ENCODE assay signal across 8 cellular contexts in the genomic region with DNA sequence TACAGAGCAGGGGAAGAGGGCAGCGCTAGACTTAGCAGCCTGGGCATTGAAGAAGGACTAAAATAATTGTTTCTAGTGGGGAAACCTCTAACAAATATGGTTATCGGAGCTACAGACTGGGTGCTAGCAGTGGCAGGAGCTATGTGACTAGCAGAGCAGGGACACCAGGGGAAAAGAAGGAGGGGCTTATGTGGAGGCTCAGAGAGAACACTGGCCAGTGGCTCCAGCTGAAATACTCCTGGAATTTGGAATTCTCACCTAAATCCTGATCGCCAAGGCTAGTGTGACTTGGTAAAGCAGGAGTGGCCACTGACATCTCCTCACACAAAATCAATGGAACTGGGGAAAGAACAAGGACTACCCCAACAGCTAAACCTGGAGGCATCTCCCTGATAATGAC. TPM values are rescaled to one million over a fixed set of nuclear protein-coding genes. Genes with fewer than 3 reads are reported as not detected.
DNase-seq lines count a peak whose midpoint lies in the region; ATAC-seq and TF ChIP-seq lines count a peak whose summit lies in the region.

No MANE protein-coding gene starts in this region.

- no peaks in the 10 kb centered on the region for H3K27me3 ChIP-seq in Caco-2 (replicated peaks; ENCODE audit: control insufficient read depth, insufficient read depth, low read length)

- H3K4me1 ChIP-seq in Caco-2 = peaks cover 20% of the 10 kb centered on the region

- H3K4me3 ChIP-seq in Caco-2 (ENCODE audit: low read depth, low read length) = 0 out of 2 replicates have a peak overlapping the region, but pooled peaks have one; percentile 1
- peak overlapping the region; percentile 86 for H3K4me3 ChIP-seq in NB4 (ENCODE audit: low read depth, low read length)

- peak overlapping the region; percentile 83 for H3K4me3 Mint-ChIP-seq in Caco-2 (ENCODE audit: unreplicated experiment)
- H3K4me3 Mint-ChIP-seq in natural killer cell treated with Interleukin-12 subunit alpha and Interleukin-12 subunit beta and Interleukin-15 and Interleukin-18, amount 100 ng/mL, for 72 hours = peak overlapping the region; percentile 82

- DNase-seq in Caco-2 = peak in 1 of 2 experiments; percentile 9
- no peak for DNase-seq in NB4 (ENCODE audit: low read depth)
- peak; percentile 48 for DNase-seq in ecto neural progenitor cell (ENCODE audit: low spot score)
- no peak for DNase-seq in natural killer cell treated with Interleukin-12 subunit alpha and Interleukin-12 subunit beta and Interleukin-15 and Interleukin-18, amount 100 ng/mL, for 72 hours (ENCODE audit: low spot score)
- no peak for DNase-seq in iPS-NIHi11 (ENCODE audit: low spot score)
- DNase-seq in nucleus accumbens (lab: John Stamatoyannopoulos, UW) = no peak
- DNase-seq in cerebellum (ENCODE audit: low spot score) = no peak
- no peak for DNase-seq in Ammon's horn (ENCODE audit: low spot score)

- no peak for TF ChIP-seq POLR2A in NB4 (IDR thresholded peaks at IDR 0.05; ENCODE audit: extremely low read depth, insufficient read length)

- no peaks in the 10 kb centered on the region for H3K27me3 Mint-ChIP-seq in Caco-2 (ENCODE audit: insufficient read depth, unreplicated experiment)
- no peaks in the 10 kb centered on the region for H3K27me3 Mint-ChIP-seq in natural killer cell treated with Interleukin-12 subunit alpha and Interleukin-12 subunit beta and Interleukin-15 and Interleukin-18, amount 100 ng/mL, for 72 hours

- H3K36me3 ChIP-seq in Caco-2 (ENCODE audit: control insufficient read depth, insufficient read depth, low read length) = no peaks in the 10 kb centered on the region

- H3K9me3 ChIP-seq in Caco-2 = no peaks in the 10 kb centered on the region

- no peak for TF ChIP-seq CTCF in Caco-2 (IDR thresholded peaks at IDR 0.05; ENCODE audit: insufficient read depth in 1 of 2, low read depth in 1 of 2, low read length in 1 of 2, severe bottlenecking in 1 of 2, unreplicated experiment in 1 of 2)
- no peak for TF ChIP-seq CTCF in NB4 (IDR thresholded peaks at IDR 0.05; ENCODE audit: low read depth, low read length)

- BruUV-seq in Caco-2 (replicated peaks; lab: Mats Ljungman, UMichigan) = no TSS peak

- POLR2A ChIA-PET in Caco-2 (lab: Charles Lee) = interaction anchor here (0.6 kb wide), 1 partner anchor 1038 kb away, joined by 3 read pairs; no protein-coding TSS in a partner anchor

- peaks cover 21% of the 10 kb centered on the region for H3K4me1 Mint-ChIP-seq in Caco-2 (ENCODE audit: low read depth, unreplicated experiment)
- peaks cover 27 to 32% of the 10 kb centered on the region in 2 donors for H3K4me1 Mint-ChIP-seq in natural killer cell treated with Interleukin-12 subunit alpha and Interleukin-12 subunit beta and Interleukin-15 and Interleukin-18, amount 100 ng/mL, for 72 hours (ENCODE audit: low read depth in 2 of 2)

- CTCF ChIA-PET in Caco-2 (lab: Charles Lee) = interaction anchor here (1.3 kb wide), 1 partner anchor 25 kb away, joined by 3 read pairs; no protein-coding TSS in a partner anchor

- H3K27ac Mint-ChIP-seq in Caco-2 (ENCODE audit: unreplicated experiment) = peak overlapping the region; percentile 19
- H3K27ac Mint-ChIP-seq in natural killer cell treated with Interleukin-12 subunit alpha and Interleukin-12 subunit beta and Interleukin-15 and Interleukin-18, amount 100 ng/mL, for 72 hours = peak overlapping the region; percentile 79 to 80

- no peaks in the 10 kb centered on the region for H3K9me3 Mint-ChIP-seq in Caco-2 (ENCODE audit: unreplicated experiment)
- no peaks in the 10 kb centered on the region for H3K9me3 Mint-ChIP-seq in natural killer cell treated with Interleukin-12 subunit alpha and Interleukin-12 subunit beta and Interleukin-15 and Interleukin-18, amount 100 ng/mL, for 72 hours

- ATAC-seq in natural killer cell treated with Interleukin-12 subunit alpha and Interleukin-12 subunit beta and Interleukin-15 and Interleukin-18, amount 100 ng/mL, for 72 hours = no peak

- peaks cover 9% of the 10 kb centered on the region for H3K36me3 Mint-ChIP-seq in Caco-2 (ENCODE audit: insufficient read depth, unreplicated experiment)
- H3K36me3 Mint-ChIP-seq in natural killer cell treated with Interleukin-12 subunit alpha and Interleukin-12 subunit beta and Interleukin-15 and Interleukin-18, amount 100 ng/mL, for 72 hours = no peaks in the 10 kb centered on the region

- intact Hi-C loops in Caco-2 (cut with micrococcal nuclease; ENCODE audit: unreplicated experiment) = no loop called here

RNA-seq across cellular contexts. Expression of gene TAPT1, which starts 2.0 kb away (rescaled TPM):
- 23.7 and 24.9 TPM in 2 replicates for total RNA-seq in Caco-2 (2022)
- total RNA-seq in natural killer cell treated with Interleukin-12 subunit alpha and Interleukin-12 subunit beta and Interleukin-15 and Interleukin-18, amount 100 ng/mL, for 72 hours = 10 to 100 TPM; 36.8 to 37.9 TPM
- 40.6 TPM for total RNA-seq in cerebellum
